Comparison of ENCODE assay signal across 8 cellular contexts in the genomic region with DNA sequence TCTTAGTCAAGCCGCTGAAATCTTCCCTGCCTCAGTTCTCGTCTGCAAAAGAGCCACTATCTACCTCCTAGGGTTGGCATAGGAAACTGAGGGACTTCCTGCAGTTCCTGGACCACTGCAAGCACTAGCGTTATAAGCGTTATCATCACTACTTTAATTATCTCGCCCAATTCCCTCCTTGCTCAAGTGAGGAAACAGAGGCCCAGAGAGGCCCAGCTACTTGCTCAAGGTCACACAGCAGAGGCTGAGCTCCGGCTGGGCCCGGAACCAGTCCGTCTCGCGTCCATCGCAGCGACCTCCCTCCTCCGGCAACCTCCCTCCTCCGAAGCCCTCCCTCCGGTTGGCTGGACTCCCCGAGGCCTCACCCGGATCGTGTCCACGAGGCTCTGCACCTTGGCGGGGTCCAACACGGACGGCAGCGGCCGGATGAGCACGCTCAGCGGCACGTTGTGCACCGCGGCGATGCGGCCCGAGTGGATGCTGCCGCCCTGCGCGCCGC. TPM values are rescaled to one million over a fixed set of nuclear protein-coding genes. Genes with fewer than 3 reads are reported as not detected.
DNase-seq lines count a peak whose midpoint lies in the region; ATAC-seq and TF ChIP-seq lines count a peak whose summit lies in the region.

No MANE protein-coding gene starts in this region.

- H3K27ac ChIP-seq in heart left ventricle (peak overlapping the region; percentile 81 to 99 (median 94)), gastrocnemius medialis (peak overlapping the region; percentile 83 to 99 (median 88))

- H3K4me3 ChIP-seq in GM12875 (ENCODE audit: low read depth, low read length) (peak overlapping the region; percentile 64), heart left ventricle (peak overlapping the region; percentile 66 to 88 (median 73)), gastrocnemius medialis (peak overlapping the region; percentile 76 to 99 (median 82))

- no peak for TF ChIP-seq POLR2A in heart left ventricle (IDR thresholded peaks at IDR 0.05)
- TF ChIP-seq POLR2A in gastrocnemius medialis (IDR thresholded peaks at IDR 0.05), result no peak

- no peak for TF ChIP-seq CTCF in GM12875 (IDR thresholded peaks at IDR 0.05; ENCODE audit: borderline replicate concordance, insufficient read depth, low read depth, low read length)
- no peak for TF ChIP-seq CTCF in heart left ventricle (IDR thresholded peaks at IDR 0.05)
- TF ChIP-seq CTCF in gastrocnemius medialis (IDR thresholded peaks at IDR 0.05 in 4 of 5, conservative IDR thresholded peaks at IDR 0.05 in 1 of 5), result no peak

- peaks cover 0 to 39% (median 23%) of the 10 kb centered on the region in 12 donors for H3K4me1 ChIP-seq in heart left ventricle
- peaks cover 19 to 21% of the 10 kb centered on the region in 2 donors for H3K4me1 ChIP-seq in gastrocnemius medialis

- in situ Hi-C loops in gastrocnemius medialis (cut with MboI; ENCODE audit: low sequenced_read_pairs in 4 of 4), result loop anchor here in 2 of 4 donors (10.0 kb wide), 2 partner anchors 98 to 108 kb away; partner anchors contain the start of gene CSNK2A1 (in 1 of the 2)

- H3K9me3 ChIP-seq in heart left ventricle, result peaks cover 0 to 5% (median 0%) of the 10 kb centered on the region in 12 donors
- no peaks in the 10 kb centered on the region for H3K9me3 ChIP-seq in gastrocnemius medialis

- peaks cover under 1 to 36% (median 29%) of the 10 kb centered on the region in 9 donors for H3K36me3 ChIP-seq in heart left ventricle
- peaks cover 0 to 36% of the 10 kb centered on the region in 2 donors for H3K36me3 ChIP-seq in gastrocnemius medialis

- intact Hi-C loops in heart left ventricle (cut with DNase I), result loop anchor here in 9 of 10 donors (1.0 to 10.0 kb wide), 9 partner anchors 15 to 305 kb away; partner anchors contain the start of genes CSNK2A1 (in 1 of the 9) and NRSN2 (in 1 of the 9)
- intact Hi-C loops in gastrocnemius medialis (cut with DNase I; ENCODE audit: low total_unique reads), result loop anchor here (1.0 to 5.0 kb wide), 7 partner anchors 15 to 470 kb away; partner anchors contain the start of genes CSNK2A1, FAM110A and RBCK1

- H3K27me3 ChIP-seq in heart left ventricle (no peaks in the 10 kb centered on the region), gastrocnemius medialis (no peaks in the 10 kb centered on the region)

- peak; percentile 72 for DNase-seq in activated CD8-positive, alpha-beta memory T cell treated with anti-CD3 and anti-CD28 coated beads, Interleukin-2, amount 50 U/mL, for 48 hours
- peak in 4 of 5 donors; percentile 55 to 78 (median 58) for DNase-seq in heart left ventricle
- DNase-seq in gastrocnemius medialis, result peak in 1 of 2 donors; percentile 34
- no peak for DNase-seq in NOMO-1 (lab: John Stamatoyannopoulos, UW; ENCODE audit: unreplicated experiment in 2 of 2)
- DNase-seq in occipital lobe (lab: John Stamatoyannopoulos, UW), result no peak

- peak; percentile 18 for ATAC-seq in HG03064 (IDR thresholded peaks at IDR 0.05; ENCODE audit: low read depth, unreplicated experiment)
- ATAC-seq in heart left ventricle, result peak in 3 of 4 donors; percentile 5 to 22 (median 6)
- peak; percentile 15 to 18 for ATAC-seq in gastrocnemius medialis
- ATAC-seq in HG02970 (IDR thresholded peaks at IDR 0.05; ENCODE audit: low FRiP score, unreplicated experiment), result no peak

- 1 to 3% (median 2%) methylated on average over 17 to 36 of the region's 36 CpGs for WGBS in heart left ventricle, 4 donors

RNA-seq across cellular contexts. Expression of gene SRXN1, which starts 0.3 kb away (rescaled TPM):
- total RNA-seq in heart left ventricle (100 to 1,000 TPM in 1 of 9 donors, 10 to 100 TPM in 8; 25.3 to 147 (median 39.1) TPM), gastrocnemius medialis (100 to 1,000 TPM in 3 of 4 donors, 10 to 100 TPM in 1; 87.9 to 170 (median 128) TPM), occipital lobe (11.5 TPM)
- 10 to 100 TPM; 11.8 to 56.2 TPM for polyA plus RNA-seq in heart left ventricle

RNA-seq across cellular contexts. Expression of gene SCRT2, which starts 22.9 kb away (rescaled TPM):
- total RNA-seq in heart left ventricle, result not detected
- not detected for polyA plus RNA-seq in heart left ventricle
- not detected for total RNA-seq in gastrocnemius medialis
- 2.0 TPM for total RNA-seq in occipital lobe

RNA-seq across cellular contexts. Expression of gene TCF15, which starts 42.6 kb away (rescaled TPM):
- total RNA-seq in heart left ventricle (10 to 100 TPM in 5 of 9 donors, 1 to 10 TPM in 4; 5.8 to 18.0 (median 10.0) TPM), gastrocnemius medialis (10 to 100 TPM in 1 of 4 donors, 1 to 10 TPM in 3; 3.6 to 10.7 (median 4.1) TPM), occipital lobe (0.47 TPM)
- polyA plus RNA-seq in heart left ventricle, result 10 to 100 TPM in 1 of 2 donors, 1 to 10 TPM in 1; 7.3 to 14.1 TPM

Comparison
In these comparisons a context has a peak if more than half of its experiments do, and no peak if none do; other contexts are left out.
1. DNase-seq: peak in activated CD8-positive, alpha-beta memory T cell treated with anti-CD3 and anti-CD28 coated beads, Interleukin-2, amount 50 U/mL, for 48 hours (single experiment) and heart left ventricle (4 of 5); none in NOMO-1 (0 of 2) and occipital lobe (single experiment).
2. Peak in every context shown above with its lines, with median percentiles within 50 percentile points of each other: H3K4me3 ChIP-seq.